1 cellular context compared by ENCODE assay signal in the genomic region with DNA sequence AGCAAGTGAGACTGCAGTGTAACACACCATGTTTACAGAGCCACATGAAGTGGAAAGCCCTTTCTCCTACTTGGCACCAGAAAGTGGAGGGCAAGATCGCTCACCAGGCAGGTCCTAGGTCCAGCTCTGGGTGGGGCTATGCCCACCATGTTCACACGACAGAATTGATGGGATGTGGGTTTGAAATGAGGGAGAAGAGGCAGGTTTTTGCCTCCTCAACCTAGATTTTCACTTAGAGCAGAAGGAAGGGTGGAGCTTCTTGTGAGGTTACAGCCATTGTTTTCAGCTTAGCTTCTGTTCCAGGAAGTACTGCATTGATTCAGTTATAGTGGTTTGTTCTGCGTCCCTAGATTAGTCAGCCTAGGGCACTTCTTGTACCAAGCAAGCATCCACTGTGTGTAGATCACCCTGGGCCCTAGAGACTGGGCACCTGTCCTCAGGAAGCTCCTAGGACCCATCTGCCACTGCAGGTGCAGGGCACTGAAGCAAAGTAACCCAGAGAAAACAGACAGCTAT.
TF ChIP-seq lines count a peak whose summit lies in the region.

No MANE protein-coding gene starts in this region.

TF ChIP-seq in GM12878, 131 proteins besides CTCF, POLR2A, EP300 and RAD21 (continued from another document and continues in another):
- TF ChIP-seq ZBED1 (IDR thresholded peaks at IDR 0.05; ENCODE audit: borderline replicate concordance) (no peak), ESRRA (IDR thresholded peaks at IDR 0.05; ENCODE audit: low read length) (no peak), WRNIP1 (IDR thresholded peaks at IDR 0.05; ENCODE audit: borderline replicate concordance, low read depth, low read length) (peak; percentile 76; the same call in 1 of the 2 replicates), ASH2L (IDR thresholded peaks at IDR 0.05; ENCODE audit: borderline replicate concordance, low read depth) (no peak), POLR2AphosphoS5 (IDR thresholded peaks at IDR 0.05; ENCODE audit: low read length) (peak; percentile 70; the same call in 1 of the 2 replicates), CHD1 (IDR thresholded peaks at IDR 0.05; ENCODE audit: low read depth, low read length) (no peak), NBN (IDR thresholded peaks at IDR 0.05) (peak; percentile 53; the same call in 1 of the 2 replicates), PAX5 (IDR thresholded peaks at IDR 0.05; ENCODE audit: borderline replicate concordance, low read depth, low read length) (no peak), SUZ12 (IDR thresholded peaks at IDR 0.05; ENCODE audit: unreplicated experiment) (no peak), POLR2AphosphoS2 (IDR thresholded peaks at IDR 0.05; ENCODE audit: low read depth, low read length) (peak; percentile 54; the same call in 1 of the 2 replicates), YY1 (IDR thresholded peaks at IDR 0.05; ENCODE audit: low read depth, low read length) (peak; percentile 70), NRF1 (conservative IDR thresholded peaks at IDR 0.05; ENCODE audit: low read depth, low read length) (no peak), HCFC1 (IDR thresholded peaks at IDR 0.05; ENCODE audit: low read length) (no peak), NFIC (IDR thresholded peaks at IDR 0.05; ENCODE audit: low read depth, low read length) (no peak; the same call in 1 of the 2 replicates), ZNF274 (IDR thresholded peaks at IDR 0.05; ENCODE audit: insufficient read depth, insufficient read length) (no peak), KLF5 (IDR thresholded peaks at IDR 0.05; ENCODE audit: partially characterized antibody) (no peak), SMAD5 (IDR thresholded peaks at IDR 0.05; ENCODE audit: low read depth) (no peak), RUNX3 (IDR thresholded peaks at IDR 0.05; ENCODE audit: low read length) (peak; percentile 85), CREM (IDR thresholded peaks at IDR 0.05; ENCODE audit: low read depth) (peak; percentile 37; the same call in 1 of the 2 replicates), JUND (IDR thresholded peaks at IDR 0.05; ENCODE audit: low read depth, low read length) (no peak; the same call in 1 of the 2 replicates), SP1 (IDR thresholded peaks at IDR 0.05; ENCODE audit: low read depth, low read length) (no peak), MEF2A (IDR thresholded peaks at IDR 0.05; ENCODE audit: insufficient read depth, low read depth, low read length) (no peak), IKZF1 (conservative IDR thresholded peaks at IDR 0.05) (no peak), SPI1 (IDR thresholded peaks at IDR 0.05; ENCODE audit: borderline replicate concordance, insufficient read depth, low read depth, low read length) (no peak), FOS (IDR thresholded peaks at IDR 0.05; ENCODE audit: borderline replicate concordance, extremely low read depth, insufficient read length) (no peak), TBL1XR1 (IDR thresholded peaks at IDR 0.05; ENCODE audit: low read depth, low read length) (0 out of 2 replicates have a peak, but pooled peaks have one; percentile 57), CEBPB (IDR thresholded peaks at IDR 0.05; ENCODE audit: borderline replicate concordance in 1 of 2, low read depth in 2 of 2, low read length in 2 of 2) (no peak), TCF7 (IDR thresholded peaks at IDR 0.05; ENCODE audit: borderline replicate concordance) (no peak), YBX1 (IDR thresholded peaks at IDR 0.05) (no peak)
- TF ChIP-seq, protein P1, sequence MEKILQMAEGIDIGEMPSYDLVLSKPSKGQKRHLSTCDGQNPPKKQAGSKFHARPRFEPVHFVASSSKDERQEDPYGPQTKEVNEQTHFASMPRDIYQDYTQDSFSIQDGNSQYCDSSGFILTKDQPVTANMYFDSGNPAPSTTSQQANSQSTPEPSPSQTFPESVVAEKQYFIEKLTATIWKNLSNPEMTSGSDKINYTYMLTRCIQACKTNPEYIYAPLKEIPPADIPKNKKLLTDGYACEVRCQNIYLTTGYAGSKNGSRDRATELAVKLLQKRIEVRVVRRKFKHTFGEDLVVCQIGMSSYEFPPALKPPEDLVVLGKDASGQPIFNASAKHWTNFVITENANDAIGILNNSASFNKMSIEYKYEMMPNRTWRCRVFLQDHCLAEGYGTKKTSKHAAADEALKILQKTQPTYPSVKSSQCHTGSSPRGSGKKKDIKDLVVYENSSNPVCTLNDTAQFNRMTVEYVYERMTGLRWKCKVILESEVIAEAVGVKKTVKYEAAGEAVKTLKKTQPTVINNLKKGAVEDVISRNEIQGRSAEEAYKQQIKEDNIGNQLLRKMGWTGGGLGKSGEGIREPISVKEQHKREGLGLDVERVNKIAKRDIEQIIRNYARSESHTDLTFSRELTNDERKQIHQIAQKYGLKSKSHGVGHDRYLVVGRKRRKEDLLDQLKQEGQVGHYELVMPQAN (conservative IDR thresholded peaks at IDR 0.05): no peak
- TF ChIP-seq, protein P2, sequence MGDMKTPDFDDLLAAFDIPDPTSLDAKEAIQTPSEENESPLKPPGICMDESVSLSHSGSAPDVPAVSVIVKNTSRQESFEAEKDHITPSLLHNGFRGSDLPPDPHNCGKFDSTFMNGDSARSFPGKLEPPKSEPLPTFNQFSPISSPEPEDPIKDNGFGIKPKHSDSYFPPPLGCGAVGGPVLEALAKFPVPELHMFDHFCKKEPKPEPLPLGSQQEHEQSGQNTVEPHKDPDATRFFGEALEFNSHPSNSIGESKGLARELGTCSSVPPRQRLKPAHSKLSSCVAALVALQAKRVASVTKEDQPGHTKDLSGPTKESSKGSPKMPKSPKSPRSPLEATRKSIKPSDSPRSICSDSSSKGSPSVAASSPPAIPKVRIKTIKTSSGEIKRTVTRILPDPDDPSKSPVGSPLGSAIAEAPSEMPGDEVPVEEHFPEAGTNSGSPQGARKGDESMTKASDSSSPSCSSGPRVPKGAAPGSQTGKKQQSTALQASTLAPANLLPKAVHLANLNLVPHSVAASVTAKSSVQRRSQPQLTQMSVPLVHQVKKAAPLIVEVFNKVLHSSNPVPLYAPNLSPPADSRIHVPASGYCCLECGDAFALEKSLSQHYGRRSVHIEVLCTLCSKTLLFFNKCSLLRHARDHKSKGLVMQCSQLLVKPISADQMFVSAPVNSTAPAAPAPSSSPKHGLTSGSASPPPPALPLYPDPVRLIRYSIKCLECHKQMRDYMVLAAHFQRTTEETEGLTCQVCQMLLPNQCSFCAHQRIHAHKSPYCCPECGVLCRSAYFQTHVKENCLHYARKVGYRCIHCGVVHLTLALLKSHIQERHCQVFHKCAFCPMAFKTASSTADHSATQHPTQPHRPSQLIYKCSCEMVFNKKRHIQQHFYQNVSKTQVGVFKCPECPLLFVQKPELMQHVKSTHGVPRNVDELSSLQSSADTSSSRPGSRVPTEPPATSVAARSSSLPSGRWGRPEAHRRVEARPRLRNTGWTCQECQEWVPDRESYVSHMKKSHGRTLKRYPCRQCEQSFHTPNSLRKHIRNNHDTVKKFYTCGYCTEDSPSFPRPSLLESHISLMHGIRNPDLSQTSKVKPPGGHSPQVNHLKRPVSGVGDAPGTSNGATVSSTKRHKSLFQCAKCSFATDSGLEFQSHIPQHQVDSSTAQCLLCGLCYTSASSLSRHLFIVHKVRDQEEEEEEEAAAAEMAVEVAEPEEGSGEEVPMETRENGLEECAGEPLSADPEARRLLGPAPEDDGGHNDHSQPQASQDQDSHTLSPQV (IDR thresholded peaks at IDR 0.05): no peak
- TF ChIP-seq, protein P3, sequence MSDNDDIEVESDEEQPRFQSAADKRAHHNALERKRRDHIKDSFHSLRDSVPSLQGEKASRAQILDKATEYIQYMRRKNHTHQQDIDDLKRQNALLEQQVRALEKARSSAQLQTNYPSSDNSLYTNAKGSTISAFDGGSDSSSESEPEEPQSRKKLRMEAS (IDR thresholded peaks at IDR 0.05; ENCODE audit: low read depth, low read length): 0 out of 2 replicates have a peak, but pooled peaks have one; percentile 19
- TF ChIP-seq, protein P4, sequence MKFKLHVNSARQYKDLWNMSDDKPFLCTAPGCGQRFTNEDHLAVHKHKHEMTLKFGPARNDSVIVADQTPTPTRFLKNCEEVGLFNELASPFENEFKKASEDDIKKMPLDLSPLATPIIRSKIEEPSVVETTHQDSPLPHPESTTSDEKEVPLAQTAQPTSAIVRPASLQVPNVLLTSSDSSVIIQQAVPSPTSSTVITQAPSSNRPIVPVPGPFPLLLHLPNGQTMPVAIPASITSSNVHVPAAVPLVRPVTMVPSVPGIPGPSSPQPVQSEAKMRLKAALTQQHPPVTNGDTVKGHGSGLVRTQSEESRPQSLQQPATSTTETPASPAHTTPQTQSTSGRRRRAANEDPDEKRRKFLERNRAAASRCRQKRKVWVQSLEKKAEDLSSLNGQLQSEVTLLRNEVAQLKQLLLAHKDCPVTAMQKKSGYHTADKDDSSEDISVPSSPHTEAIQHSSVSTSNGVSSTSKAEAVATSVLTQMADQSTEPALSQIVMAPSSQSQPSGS (IDR thresholded peaks at IDR 0.05; ENCODE audit: low read length): no peak
- TF ChIP-seq, protein P5, sequence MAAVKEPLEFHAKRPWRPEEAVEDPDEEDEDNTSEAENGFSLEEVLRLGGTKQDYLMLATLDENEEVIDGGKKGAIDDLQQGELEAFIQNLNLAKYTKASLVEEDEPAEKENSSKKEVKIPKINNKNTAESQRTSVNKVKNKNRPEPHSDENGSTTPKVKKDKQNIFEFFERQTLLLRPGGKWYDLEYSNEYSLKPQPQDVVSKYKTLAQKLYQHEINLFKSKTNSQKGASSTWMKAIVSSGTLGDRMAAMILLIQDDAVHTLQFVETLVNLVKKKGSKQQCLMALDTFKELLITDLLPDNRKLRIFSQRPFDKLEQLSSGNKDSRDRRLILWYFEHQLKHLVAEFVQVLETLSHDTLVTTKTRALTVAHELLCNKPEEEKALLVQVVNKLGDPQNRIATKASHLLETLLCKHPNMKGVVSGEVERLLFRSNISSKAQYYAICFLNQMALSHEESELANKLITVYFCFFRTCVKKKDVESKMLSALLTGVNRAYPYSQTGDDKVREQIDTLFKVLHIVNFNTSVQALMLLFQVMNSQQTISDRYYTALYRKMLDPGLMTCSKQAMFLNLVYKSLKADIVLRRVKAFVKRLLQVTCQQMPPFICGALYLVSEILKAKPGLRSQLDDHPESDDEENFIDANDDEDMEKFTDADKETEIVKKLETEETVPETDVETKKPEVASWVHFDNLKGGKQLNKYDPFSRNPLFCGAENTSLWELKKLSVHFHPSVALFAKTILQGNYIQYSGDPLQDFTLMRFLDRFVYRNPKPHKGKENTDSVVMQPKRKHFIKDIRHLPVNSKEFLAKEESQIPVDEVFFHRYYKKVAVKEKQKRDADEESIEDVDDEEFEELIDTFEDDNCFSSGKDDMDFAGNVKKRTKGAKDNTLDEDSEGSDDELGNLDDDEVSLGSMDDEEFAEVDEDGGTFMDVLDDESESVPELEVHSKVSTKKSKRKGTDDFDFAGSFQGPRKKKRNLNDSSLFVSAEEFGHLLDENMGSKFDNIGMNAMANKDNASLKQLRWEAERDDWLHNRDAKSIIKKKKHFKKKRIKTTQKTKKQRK (IDR thresholded peaks at IDR 0.05; ENCODE audit: low read depth, low read length): no peak
- TF ChIP-seq, protein P6, sequence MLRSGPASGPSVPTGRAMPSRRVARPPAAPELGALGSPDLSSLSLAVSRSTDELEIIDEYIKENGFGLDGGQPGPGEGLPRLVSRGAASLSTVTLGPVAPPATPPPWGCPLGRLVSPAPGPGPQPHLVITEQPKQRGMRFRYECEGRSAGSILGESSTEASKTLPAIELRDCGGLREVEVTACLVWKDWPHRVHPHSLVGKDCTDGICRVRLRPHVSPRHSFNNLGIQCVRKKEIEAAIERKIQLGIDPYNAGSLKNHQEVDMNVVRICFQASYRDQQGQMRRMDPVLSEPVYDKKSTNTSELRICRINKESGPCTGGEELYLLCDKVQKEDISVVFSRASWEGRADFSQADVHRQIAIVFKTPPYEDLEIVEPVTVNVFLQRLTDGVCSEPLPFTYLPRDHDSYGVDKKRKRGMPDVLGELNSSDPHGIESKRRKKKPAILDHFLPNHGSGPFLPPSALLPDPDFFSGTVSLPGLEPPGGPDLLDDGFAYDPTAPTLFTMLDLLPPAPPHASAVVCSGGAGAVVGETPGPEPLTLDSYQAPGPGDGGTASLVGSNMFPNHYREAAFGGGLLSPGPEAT (IDR thresholded peaks at IDR 0.05; ENCODE audit: low read depth): peak; percentile 30; the same call in 1 of the 2 replicates
- TF ChIP-seq, protein P7, sequence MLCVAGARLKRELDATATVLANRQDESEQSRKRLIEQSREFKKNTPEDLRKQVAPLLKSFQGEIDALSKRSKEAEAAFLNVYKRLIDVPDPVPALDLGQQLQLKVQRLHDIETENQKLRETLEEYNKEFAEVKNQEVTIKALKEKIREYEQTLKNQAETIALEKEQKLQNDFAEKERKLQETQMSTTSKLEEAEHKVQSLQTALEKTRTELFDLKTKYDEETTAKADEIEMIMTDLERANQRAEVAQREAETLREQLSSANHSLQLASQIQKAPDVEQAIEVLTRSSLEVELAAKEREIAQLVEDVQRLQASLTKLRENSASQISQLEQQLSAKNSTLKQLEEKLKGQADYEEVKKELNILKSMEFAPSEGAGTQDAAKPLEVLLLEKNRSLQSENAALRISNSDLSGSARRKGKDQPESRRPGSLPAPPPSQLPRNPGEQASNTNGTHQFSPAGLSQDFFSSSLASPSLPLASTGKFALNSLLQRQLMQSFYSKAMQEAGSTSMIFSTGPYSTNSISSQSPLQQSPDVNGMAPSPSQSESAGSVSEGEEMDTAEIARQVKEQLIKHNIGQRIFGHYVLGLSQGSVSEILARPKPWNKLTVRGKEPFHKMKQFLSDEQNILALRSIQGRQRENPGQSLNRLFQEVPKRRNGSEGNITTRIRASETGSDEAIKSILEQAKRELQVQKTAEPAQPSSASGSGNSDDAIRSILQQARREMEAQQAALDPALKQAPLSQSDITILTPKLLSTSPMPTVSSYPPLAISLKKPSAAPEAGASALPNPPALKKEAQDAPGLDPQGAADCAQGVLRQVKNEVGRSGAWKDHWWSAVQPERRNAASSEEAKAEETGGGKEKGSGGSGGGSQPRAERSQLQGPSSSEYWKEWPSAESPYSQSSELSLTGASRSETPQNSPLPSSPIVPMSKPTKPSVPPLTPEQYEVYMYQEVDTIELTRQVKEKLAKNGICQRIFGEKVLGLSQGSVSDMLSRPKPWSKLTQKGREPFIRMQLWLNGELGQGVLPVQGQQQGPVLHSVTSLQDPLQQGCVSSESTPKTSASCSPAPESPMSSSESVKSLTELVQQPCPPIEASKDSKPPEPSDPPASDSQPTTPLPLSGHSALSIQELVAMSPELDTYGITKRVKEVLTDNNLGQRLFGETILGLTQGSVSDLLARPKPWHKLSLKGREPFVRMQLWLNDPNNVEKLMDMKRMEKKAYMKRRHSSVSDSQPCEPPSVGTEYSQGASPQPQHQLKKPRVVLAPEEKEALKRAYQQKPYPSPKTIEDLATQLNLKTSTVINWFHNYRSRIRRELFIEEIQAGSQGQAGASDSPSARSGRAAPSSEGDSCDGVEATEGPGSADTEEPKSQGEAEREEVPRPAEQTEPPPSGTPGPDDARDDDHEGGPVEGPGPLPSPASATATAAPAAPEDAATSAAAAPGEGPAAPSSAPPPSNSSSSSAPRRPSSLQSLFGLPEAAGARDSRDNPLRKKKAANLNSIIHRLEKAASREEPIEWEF (IDR thresholded peaks at IDR 0.05; ENCODE audit: insufficient replicate concordance, low read depth, low read length): no peak
